ENCODE assay signal across 1 cellular context in the genomic region with DNA sequence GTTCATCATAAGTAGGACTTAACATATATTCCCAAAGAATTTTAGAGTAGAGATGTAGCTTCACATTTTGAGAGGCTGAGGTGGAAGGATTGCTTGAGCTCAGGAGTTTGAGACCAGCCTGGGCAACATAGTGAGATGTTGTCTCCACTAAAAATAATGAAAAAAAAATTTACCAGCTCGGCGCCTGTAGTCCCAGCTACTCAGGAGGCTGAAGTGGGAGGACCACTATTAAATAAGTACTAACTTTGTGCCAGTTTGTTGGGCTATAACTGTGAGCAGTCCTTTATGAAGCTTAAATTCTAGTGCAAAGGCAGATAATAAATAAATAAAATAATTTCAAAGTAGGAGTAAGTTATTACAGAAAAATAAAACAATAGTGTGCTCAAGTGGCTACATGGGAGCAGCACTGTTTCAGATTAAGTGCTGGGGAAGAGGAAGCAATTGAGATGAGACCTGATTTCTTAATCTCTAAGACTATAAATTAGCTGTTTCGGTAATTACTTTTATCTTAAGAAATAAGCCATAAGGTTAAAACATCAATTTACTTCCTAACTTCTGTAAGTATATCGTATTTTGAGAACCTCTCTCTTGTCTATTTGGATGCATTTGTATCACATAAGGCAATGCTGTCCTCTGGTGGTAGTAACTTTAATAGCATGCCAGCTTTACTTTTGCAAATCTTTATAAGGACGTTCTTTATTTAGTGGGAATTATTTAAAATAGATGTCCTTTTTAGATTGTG.
TF ChIP-seq lines count a peak whose summit lies in the region.

No MANE protein-coding gene starts in this region.

TF ChIP-seq in H1, 55 proteins besides CTCF, POLR2A, EP300 and RAD21:
- TF ChIP-seq CHD2 (IDR thresholded peaks at IDR 0.05; ENCODE audit: low read length): no peak
- TF ChIP-seq SP4 (IDR thresholded peaks at IDR 0.05; ENCODE audit: low read length): no peak
- no peak for TF ChIP-seq ATF2 (IDR thresholded peaks at IDR 0.05; ENCODE audit: low read length)
- TF ChIP-seq SIX5 (IDR thresholded peaks at IDR 0.05; ENCODE audit: low read depth, low read length): no peak
- TF ChIP-seq CBX5 (IDR thresholded peaks at IDR 0.05; ENCODE audit: low read depth, low read length): no peak
- 0 out of 2 replicates have a peak, but pooled peaks have one; percentile 2 for TF ChIP-seq SP2 (IDR thresholded peaks at IDR 0.05; ENCODE audit: low read length)
- TF ChIP-seq TCF12 (IDR thresholded peaks at IDR 0.05; ENCODE audit: low read depth, low read length): no peak
- no peak for TF ChIP-seq POLR2AphosphoS5 (IDR thresholded peaks at IDR 0.05; ENCODE audit: low read depth, low read length)
